ENCODE assay signal across 14 cellular contexts in the genomic region with DNA sequence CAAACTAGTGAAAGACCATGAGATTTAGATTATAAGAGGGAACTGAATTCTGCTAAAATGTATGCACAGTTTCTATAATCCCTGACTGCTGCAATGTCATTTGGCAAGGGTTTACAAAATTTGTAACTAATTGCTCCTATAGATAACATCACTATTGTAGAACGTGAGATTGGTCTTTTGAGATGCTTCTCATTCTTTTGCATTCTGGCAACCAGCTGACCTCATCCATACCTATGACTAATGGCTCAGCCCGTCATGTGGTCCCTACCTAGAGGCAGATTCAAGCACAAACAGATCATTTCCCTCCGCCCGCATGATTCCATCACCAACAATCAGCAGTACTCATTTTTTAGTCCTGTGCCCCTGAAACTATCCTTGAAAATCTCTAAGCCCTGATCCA. TPM values are rescaled to one million over a fixed set of nuclear protein-coding genes. Genes with fewer than 3 reads are reported as not detected.
DNase-seq lines count a peak whose midpoint lies in the region; TF ChIP-seq lines count a peak whose summit lies in the region.
"Not testable (repeated sequence)": the region's sequence is repeated elsewhere in the genome, so short reads cannot be mapped to it uniquely, and the experiment has no call there.
"Had no signal": no experiment of that assay in that cellular context is flagged by ENCODE, and none has a peak within 500 bp of the region (broad histone marks: within the 10 kb centered on the region; RNA-seq: fewer than 3 reads in every experiment).

No MANE protein-coding gene starts in this region.

- not testable (repeated sequence) for H3K14ac ChIP-seq in mesenchymal stem cell (ENCODE audit: low read length in 2 of 2)

- not testable (repeated sequence) for H3K4me3 ChIP-seq in mammary epithelial cell (replicated peaks in 1 of 3; ENCODE audit: insufficient read depth in 1 of 3, low read depth in 2 of 3, low read length in 3 of 3); fibroblast of pulmonary artery (replicated peaks; ENCODE audit: low read depth, low read length); mesenchymal stem cell (ENCODE audit: insufficient read depth in 1 of 2, low read depth in 1 of 2, low read length in 2 of 2)

- H3K27me3 ChIP-seq in mammary epithelial cell (ENCODE audit: insufficient read depth, low read length); mesenchymal stem cell (ENCODE audit: control insufficient read depth in 1 of 2, insufficient read depth in 1 of 2, low read length in 2 of 2): not testable (repeated sequence)

- H3K4ac ChIP-seq in mesenchymal stem cell (ENCODE audit: low read depth in 1 of 2, low read length in 2 of 2) = not testable (repeated sequence)

- in situ Hi-C loops in Caki2 (cut with HindIII; ENCODE audit: low pct_unique_long_range_greater_than_20kb, low sequenced_read_pairs) = not testable (repeated sequence)
- in situ Hi-C loops in mammary epithelial cell (cut with MboI; ENCODE audit: low sequenced_read_pairs in 2 of 2) = loop anchor here (10.0 kb wide), 2 partner anchors 63 to 87 kb away; partner anchors contain the start of genes PSG2 (in 1 of the 2) and PSG7 (in 1 of the 2)

- H2BK5ac ChIP-seq in mesenchymal stem cell (ENCODE audit: low read depth, low read length, poor library complexity, severe bottlenecking) = not testable (repeated sequence)

- not testable (repeated sequence) for H4K91ac ChIP-seq in mesenchymal stem cell (ENCODE audit: low read length)

- not testable (repeated sequence) for H3K18ac ChIP-seq in mesenchymal stem cell (ENCODE audit: low read depth in 1 of 2, low read length in 2 of 2)

- dilution Hi-C loops in mammary epithelial cell (cut with HindIII; ENCODE audit: low sequenced_read_pairs) = loop anchor here (5.0 kb wide), 1 partner anchor 45 kb away; no protein-coding TSS in a partner anchor

- not testable (repeated sequence) for H2BK15ac ChIP-seq in mesenchymal stem cell (ENCODE audit: low read depth, poor library complexity, severe bottlenecking)

- not testable (repeated sequence) for H3K23ac ChIP-seq in mesenchymal stem cell (ENCODE audit: low read length in 2 of 2)

- not testable (repeated sequence) for H2BK12ac ChIP-seq in mesenchymal stem cell (ENCODE audit: low read length in 2 of 2)

- DNase-seq in A172 (ENCODE audit: low spot score) (peak; percentile 92), Caki2 (ENCODE audit: low read depth) (peak; percentile 67), HCEC 1CT (peak; percentile 86), NCI-H226 (peak; percentile 86), SW480 (ENCODE audit: low spot score) (peak; percentile 74), mammary epithelial cell (peak; percentile 86), fibroblast of pulmonary artery (ENCODE audit: low read depth) (peak; percentile 53)
- not testable (repeated sequence) for DNase-seq in mesenchymal stem cell

- CTCF ChIA-PET in mammary epithelial cell (lab: Charles Lee; ENCODE audit: low non-redundant PET) = not testable (repeated sequence)

- H3K27ac ChIP-seq in mammary epithelial cell (ENCODE audit: insufficient read depth, low read depth, low read length) = peak overlapping the region; percentile 94
- not testable (repeated sequence) for H3K27ac ChIP-seq in mesenchymal stem cell (ENCODE audit: low read length, poor library complexity, severe bottlenecking)

- not testable (repeated sequence) for H3K9me3 ChIP-seq in mammary epithelial cell (replicated peaks; ENCODE audit: insufficient read depth, low read length); mesenchymal stem cell (ENCODE audit: control insufficient read depth, low read length)

- H2AK5ac ChIP-seq in mesenchymal stem cell (ENCODE audit: low read length, severe bottlenecking) = not testable (repeated sequence)

- WGBS in mammary epithelial cell (ENCODE audit: low coverage, missing lambda C conversion rate) = 2% methylated on average over 4 of the region's 4 CpGs
- WGBS in mesenchymal stem cell = 47% methylated on average over 4 of the region's 4 CpGs

- not testable (repeated sequence) for TF ChIP-seq CTCF in mammary epithelial cell (conservative IDR thresholded peaks at IDR 0.05 in 1 of 2, IDR thresholded peaks at IDR 0.05 in 1 of 2; ENCODE audit: extremely low read depth in 1 of 2, insufficient read depth in 1 of 2, low read depth in 1 of 2, low read length in 2 of 2); fibroblast of pulmonary artery (IDR thresholded peaks at IDR 0.05; ENCODE audit: low read length, missing control alignments)

- H2BK120ac ChIP-seq in mesenchymal stem cell (ENCODE audit: low read depth, low read length) = not testable (repeated sequence)

- not testable (repeated sequence) for H3K79me1 ChIP-seq in mesenchymal stem cell (replicated peaks; ENCODE audit: low read length, poor library complexity, severe bottlenecking)

- H4K20me1 ChIP-seq in mammary epithelial cell (ENCODE audit: insufficient read depth, low read length) = not testable (repeated sequence)

- peak overlapping the region; percentile 52 for H3K9ac ChIP-seq in mammary epithelial cell (ENCODE audit: insufficient read depth, low read length)
- H3K9ac ChIP-seq in mesenchymal stem cell (ENCODE audit: low read length) = peak overlapping the region; percentile 49

- peak overlapping the region; percentile 64 for H3K4me2 ChIP-seq in mammary epithelial cell (ENCODE audit: insufficient read depth, low read depth, low read length)
- H3K4me2 ChIP-seq in mesenchymal stem cell (ENCODE audit: low read length, poor library complexity, severe bottlenecking) = not testable (repeated sequence)

- not testable (repeated sequence) for H3K79me2 ChIP-seq in mammary epithelial cell (ENCODE audit: insufficient read depth, low read length)

- not testable (repeated sequence) for BruUV-seq in mammary epithelial cell (replicated peaks; lab: Mats Ljungman, UMichigan)

- peaks cover 33% of the 10 kb centered on the region for H3K4me1 ChIP-seq in mammary epithelial cell (ENCODE audit: insufficient read depth, low read length)
- not testable (repeated sequence) for H3K4me1 ChIP-seq in mesenchymal stem cell (ENCODE audit: control insufficient read depth, insufficient read depth, low read depth, low read length)

- H4K8ac ChIP-seq in mesenchymal stem cell (ENCODE audit: low read length) = not testable (repeated sequence)

- intact Hi-C loops in mammary epithelial cell (cut with micrococcal nuclease) = not testable (repeated sequence)

- peak overlapping the region; percentile 47 for H2AFZ ChIP-seq in mammary epithelial cell (ENCODE audit: low read depth, low read length)
- H2AFZ ChIP-seq in mesenchymal stem cell (ENCODE audit: low read depth, low read length) = not testable (repeated sequence)

- not testable (repeated sequence) for H3K36me3 ChIP-seq in mammary epithelial cell (ENCODE audit: insufficient read depth, low read length); mesenchymal stem cell (ENCODE audit: control insufficient read depth in 1 of 2, insufficient read depth in 2 of 2, low read depth in 1 of 2, low read length in 2 of 2)

RNA-seq across cellular contexts. Expression of gene PSG11, which starts 4.2 kb away (rescaled TPM):
- 0.17 and 0.29 TPM in 2 replicates for total RNA-seq in A172 (2014; rRNA removed; shearing (Covaris generic))
- total RNA-seq in Caki2 (2014; rRNA removed; shearing (Covaris generic); ENCODE audit: low replicate concordance) = not detected in 2 replicates
- not detected for total RNA-seq in mammary epithelial cell
- polyA plus RNA-seq in mammary epithelial cell = not detected
- polyA minus RNA-seq in mammary epithelial cell = not detected
- polyA plus RNA-seq in mesenchymal stem cell (2013, experiment 1 of 2) = not detected
- not detected for polyA plus RNA-seq in mesenchymal stem cell (2013, experiment 2 of 2)
- total RNA-seq: activated CD8-positive, alpha-beta T cell treated with anti-CD3 and anti-CD28 coated beads, Interleukin-2, amount 10 ng/mL, durations not matched to agents 7 days and 5 days; CD4-positive, CD25-positive, alpha-beta regulatory T cell; HT-29; left lobe of liver; right lobe of liver had no signal
- polyA plus RNA-seq: adipose tissue; CD4-positive, CD25-positive, alpha-beta regulatory T cell had no signal
